8 cellular contexts compared by ENCODE assay signal in genomic region chr19:11530432-11530831, GRCh38. TPM values are rescaled to one million over a fixed set of nuclear protein-coding genes. Genes with fewer than 3 reads are reported as not detected.
DNase-seq lines count a peak whose midpoint lies in the region; ATAC-seq, FAIRE-seq and TF ChIP-seq lines count a peak whose summit lies in the region.

No MANE protein-coding gene starts in this region.

- H3K4me1 ChIP-seq in Loucy (ENCODE audit: insufficient read depth, low read length, poor library complexity, severe bottlenecking) (peaks cover 6% of the 10 kb centered on the region), spleen (peaks cover 11 to 53% (median 27%) of the 10 kb centered on the region in 6 donors)

- TF ChIP-seq CTCF in Loucy (conservative IDR thresholded peaks at IDR 0.05; ENCODE audit: low read length) (peak; percentile 44), spleen (IDR thresholded peaks at IDR 0.05 in 8 of 11, conservative IDR thresholded peaks at IDR 0.05 in 3 of 11) (no peak)

- in situ Hi-C loops in Caki2 (cut with HindIII; ENCODE audit: low pct_unique_long_range_greater_than_20kb, low sequenced_read_pairs): no loop called here

- FAIRE-seq in RCC 7860 (lab: Jason Lieb, UNC): no peak

- H3F3A ChIP-seq in Loucy (ENCODE audit: low read depth): no peaks in the 10 kb centered on the region

- no peak overlapping the region for H2AFZ ChIP-seq in Loucy (ENCODE audit: low read length)

- H3K27me3 ChIP-seq in Loucy (ENCODE audit: insufficient read depth, low read length, poor library complexity, severe bottlenecking): no peaks in the 10 kb centered on the region
- H3K27me3 ChIP-seq in spleen (replicated peaks in 1 of 7): no peaks in the 10 kb centered on the region

- H4K20me1 ChIP-seq in Loucy (ENCODE audit: insufficient read depth, low read length, poor library complexity, severe bottlenecking): peaks cover 3% of the 10 kb centered on the region

- peaks cover 11% of the 10 kb centered on the region; the same call in 1 of the 2 replicates for H3K79me2 ChIP-seq in Loucy (ENCODE audit: insufficient read depth, low read length)

- TF ChIP-seq POLR2A in spleen (IDR thresholded peaks at IDR 0.05): no peak

- H3K9me3 ChIP-seq in Loucy (ENCODE audit: insufficient read depth, low read depth, low read length) (no peaks in the 10 kb centered on the region), spleen (no peaks in the 10 kb centered on the region)

- H3K4me3 ChIP-seq in Loucy (ENCODE audit: low read length, poor library complexity, severe bottlenecking) (no peak overlapping the region), spleen (no peak overlapping the region)

- no peak overlapping the region for H3K4me2 ChIP-seq in Loucy (ENCODE audit: low read depth, low read length, poor library complexity, severe bottlenecking)

- no peaks in the 10 kb centered on the region for H3K9me2 ChIP-seq in Loucy (replicated peaks; ENCODE audit: low read depth, low read length)

- H3K27ac ChIP-seq in spleen: no peak overlapping the region

- intact Hi-C loops in spleen (cut with DNase I; ENCODE audit: low total_unique reads): no loop called here

- ATAC-seq in HG02610 (IDR thresholded peaks at IDR 0.05; ENCODE audit: unreplicated experiment) (no peak), HG03571 (IDR thresholded peaks at IDR 0.05; ENCODE audit: unreplicated experiment) (no peak)

- H3K9ac ChIP-seq in Loucy (ENCODE audit: low read depth, low read length, poor library complexity, severe bottlenecking): no peak overlapping the region

- DNase-seq in Caki2 (ENCODE audit: low read depth) (peak; percentile 95), RCC 7860 (ENCODE audit: low spot score) (peak; percentile 4), brain pericyte (ENCODE audit: low read depth, low spot score) (peak; percentile 44), iPS DF 4.7 (ENCODE audit: extremely low read depth, low spot score) (peak; percentile 90), spleen (peak; percentile 83)

- H3K36me3 ChIP-seq in Loucy (ENCODE audit: insufficient read depth, low read length) (no peaks in the 10 kb centered on the region), spleen (peaks cover 0 to 20% (median 2%) of the 10 kb centered on the region in 6 donors)

- WGBS in spleen, 5 donors: 22 to 36% (median 27%) methylated on average over 9 of the region's 9 CpGs

RNA-seq across cellular contexts. Expression of gene ECSIT, which starts 1.5 kb away (rescaled TPM):
- total RNA-seq in Caki2 (2014; rRNA removed; shearing (Covaris generic); ENCODE audit: low replicate concordance): 88.6 and 106 TPM in 2 replicates
- 10 to 100 TPM; 30.2 to 37.6 (median 35.4) TPM for total RNA-seq in spleen
- 10 to 100 TPM; 41.6 to 55.1 (median 52.1) TPM for polyA plus RNA-seq in spleen

RNA-seq across cellular contexts. Expression of gene CNN1, which starts 8.2 kb away (rescaled TPM):
- total RNA-seq in Caki2 (2014; rRNA removed; shearing (Covaris generic); ENCODE audit: low replicate concordance): not detected in 2 replicates
- 1 to 10 TPM; 1.5 to 9.7 (median 7.7) TPM for total RNA-seq in spleen
- polyA plus RNA-seq in spleen: 10 to 100 TPM in 2 of 3 donors, 1 to 10 TPM in 1; 5.3 to 13.0 (median 12.6) TPM

RNA-seq across cellular contexts. Expression of gene ZNF653, which starts 24.8 kb away (rescaled TPM):
- total RNA-seq in Caki2 (2014; rRNA removed; shearing (Covaris generic); ENCODE audit: low replicate concordance): 4.6 and 43.5 TPM in 2 replicates
- total RNA-seq in spleen: 10 to 100 TPM in 2 of 7 donors, 1 to 10 TPM in 5; 6.9 to 11.8 (median 9.0) TPM
- 10 to 100 TPM in 1 of 3 donors, 1 to 10 TPM in 2; 3.5 to 11.6 (median 8.8) TPM for polyA plus RNA-seq in spleen

RNA-seq across cellular contexts. Expression of gene ELOF1, which starts 28.6 kb away (rescaled TPM):
- total RNA-seq in Caki2 (2014; rRNA removed; shearing (Covaris generic); ENCODE audit: low replicate concordance): 37.8 and 71.2 TPM in 2 replicates
- total RNA-seq in spleen: 10 to 100 TPM; 21.8 to 44.6 (median 36.3) TPM
- 10 to 100 TPM; 63.1 to 77.1 (median 67.8) TPM for polyA plus RNA-seq in spleen

RNA-seq across cellular contexts. Expression of gene ACP5, which starts 47.0 kb away (rescaled TPM):
- 6.1 and 11.8 TPM in 2 replicates for total RNA-seq in Caki2 (2014; rRNA removed; shearing (Covaris generic); ENCODE audit: low replicate concordance)
- 10 to 100 TPM; 41.7 to 74.4 (median 64.5) TPM for total RNA-seq in spleen
- 100 to 1,000 TPM in 2 of 3 donors, 10 to 100 TPM in 1; 91.6 to 332 (median 200) TPM for polyA plus RNA-seq in spleen

Comparison
In these comparisons a context has a peak if more than half of its experiments do, and no peak if none do; other contexts are left out.
1. DNase-seq: peak in every context shown above with its lines; median percentile 95 in Caki2; 90 in iPS DF 4.7; 83 in spleen; 44 in brain pericyte; 4 in RCC 7860.